1 cellular context compared by ENCODE assay signal in the genomic region with DNA sequence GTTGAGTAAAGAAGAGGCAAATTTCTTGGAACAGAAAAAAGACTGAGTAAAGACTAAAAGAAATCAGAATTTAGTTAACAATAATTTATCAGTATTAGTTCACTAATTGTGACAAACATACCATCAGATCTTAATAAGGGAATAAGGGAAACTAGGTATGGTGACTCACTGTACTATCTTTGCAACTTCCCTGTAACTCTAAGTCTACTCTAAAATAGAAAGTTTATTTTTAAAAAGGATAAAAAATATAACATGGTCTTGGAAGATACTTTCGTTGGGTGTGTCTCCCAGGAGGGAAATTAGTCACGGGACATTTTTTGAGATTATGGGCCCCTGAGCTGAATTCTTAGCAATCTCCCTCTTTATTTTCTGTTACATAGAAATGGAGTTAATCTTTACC.
TF ChIP-seq lines count a peak whose summit lies in the region.

No MANE protein-coding gene starts in this region.

TF ChIP-seq in SK-N-SH, 30 proteins besides CTCF, POLR2A, EP300 and RAD21 (continued from another document):
- TF ChIP-seq, protein P1, sequence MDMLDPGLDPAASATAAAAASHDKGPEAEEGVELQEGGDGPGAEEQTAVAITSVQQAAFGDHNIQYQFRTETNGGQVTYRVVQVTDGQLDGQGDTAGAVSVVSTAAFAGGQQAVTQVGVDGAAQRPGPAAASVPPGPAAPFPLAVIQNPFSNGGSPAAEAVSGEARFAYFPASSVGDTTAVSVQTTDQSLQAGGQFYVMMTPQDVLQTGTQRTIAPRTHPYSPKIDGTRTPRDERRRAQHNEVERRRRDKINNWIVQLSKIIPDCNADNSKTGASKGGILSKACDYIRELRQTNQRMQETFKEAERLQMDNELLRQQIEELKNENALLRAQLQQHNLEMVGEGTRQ (IDR thresholded peaks at IDR 0.05; ENCODE audit: borderline replicate concordance, low read depth, low read length), result no peak
- TF ChIP-seq RCOR1 (IDR thresholded peaks at IDR 0.05; ENCODE audit: low read length), result no peak
- no peak for TF ChIP-seq FOSL2 (IDR thresholded peaks at IDR 0.05; ENCODE audit: borderline replicate concordance, low read depth)
- no peak for TF ChIP-seq TAF1 (IDR thresholded peaks at IDR 0.05; ENCODE audit: borderline replicate concordance, low read depth, low read length)
